17 cellular contexts compared by ENCODE assay signal in genomic region chr1:9903801-9904527, GRCh38. TPM values are rescaled to one million over a fixed set of nuclear protein-coding genes. Genes with fewer than 3 reads are reported as not detected.
DNase-seq lines count a peak whose midpoint lies in the region; ATAC-seq and TF ChIP-seq lines count a peak whose summit lies in the region.
"Had no signal": no experiment of that assay in that cellular context is flagged by ENCODE, and none has a peak within 500 bp of the region (broad histone marks: within the 10 kb centered on the region; RNA-seq: fewer than 3 reads in every experiment).

No MANE protein-coding gene starts in this region.

- intact Hi-C loops in upper lobe of right lung (cut with DNase I) = no loop called here

- peaks cover 5% of the 10 kb centered on the region for H3K27me3 Mint-ChIP-seq in activated CD8-positive, alpha-beta memory T cell treated with anti-CD3 and anti-CD28 coated beads, Interleukin-2, amount 10 ng/mL, durations not matched to agents 7 days and 5 days
- no peaks in the 10 kb centered on the region for H3K27me3 Mint-ChIP-seq in endodermal cell (ENCODE audit: insufficient read depth)

- peak; percentile 63 for ATAC-seq in activated CD8-positive, alpha-beta memory T cell treated with anti-CD3 and anti-CD28 coated beads, Interleukin-2, amount 10 ng/mL, durations not matched to agents 7 days and 5 days
- ATAC-seq in upper lobe of right lung = no peak
- no peak for ATAC-seq in GM18498 (IDR thresholded peaks at IDR 0.05; ENCODE audit: unreplicated experiment)

- H3K4me1 ChIP-seq in endodermal cell (ENCODE audit: control insufficient read depth, insufficient read depth, low read length) = peaks cover 5% of the 10 kb centered on the region
- peaks cover 31% of the 10 kb centered on the region for H3K4me1 ChIP-seq in upper lobe of right lung

- no peak overlapping the region for H3K9ac ChIP-seq in endodermal cell (ENCODE audit: extremely low read depth, low read length, poor library complexity, severe bottlenecking)

- CTCF ChIA-PET in activated CD8-positive, alpha-beta memory T cell treated with anti-CD3 and anti-CD28 coated beads, Interleukin-2, amount 10 ng/mL, durations not matched to agents 7 days and 5 days (lab: Charles Lee) = interaction anchor here (0.8 to 1.6 kb wide), 3 partner anchors 22 to 118 kb away, joined by 3 read pairs; no protein-coding TSS in a partner anchor

- no peaks in the 10 kb centered on the region for H3K36me3 Mint-ChIP-seq in activated CD8-positive, alpha-beta memory T cell treated with anti-CD3 and anti-CD28 coated beads, Interleukin-2, amount 10 ng/mL, durations not matched to agents 7 days and 5 days
- peaks cover 2% of the 10 kb centered on the region for H3K36me3 Mint-ChIP-seq in endodermal cell (ENCODE audit: low read depth)

- H3K9me3 ChIP-seq in endodermal cell (ENCODE audit: control insufficient read depth, low read length) (no peaks in the 10 kb centered on the region), upper lobe of right lung (no peaks in the 10 kb centered on the region)
- H3K9me3 ChIP-seq: adrenal gland, spleen, thoracic aorta had no signal

- in situ Hi-C loops in brain microvascular endothelial cell (cut with HindIII; ENCODE audit: low pct_ligation_motif_present, low sequenced_read_pairs) = no loop called here

- no peak overlapping the region for H3K27ac ChIP-seq in endodermal cell (ENCODE audit: low read depth, low read length)
- H3K27ac ChIP-seq in upper lobe of right lung = no peak overlapping the region
- no peak overlapping the region for H3K27ac ChIP-seq in brain microvascular endothelial cell
- H3K27ac ChIP-seq: adrenal gland, C4-2B, epithelial cell of prostate, spleen, thoracic aorta had no signal

- WGBS in endodermal cell (ENCODE audit: insufficient coverage in 1 of 2, insufficient read length in 1 of 2), 2 experiments = 92 to 93% methylated on average over 8 to 9 of the region's 9 CpGs

- H3K9me3 Mint-ChIP-seq in activated CD8-positive, alpha-beta memory T cell treated with anti-CD3 and anti-CD28 coated beads, Interleukin-2, amount 10 ng/mL, durations not matched to agents 7 days and 5 days (ENCODE audit: low read depth) = no peaks in the 10 kb centered on the region
- H3K9me3 Mint-ChIP-seq in endodermal cell = no peaks in the 10 kb centered on the region
- H3K9me3 Mint-ChIP-seq: immature natural killer cell had no signal

- H3K36me3 ChIP-seq in endodermal cell (ENCODE audit: control insufficient read depth, insufficient read depth, low read length) (no peaks in the 10 kb centered on the region), upper lobe of right lung (no peaks in the 10 kb centered on the region), brain microvascular endothelial cell (replicated peaks) (no peaks in the 10 kb centered on the region)
- H3K36me3 ChIP-seq: adrenal gland, spleen, thoracic aorta had no signal

- H3K27ac Mint-ChIP-seq in activated CD8-positive, alpha-beta memory T cell treated with anti-CD3 and anti-CD28 coated beads, Interleukin-2, amount 10 ng/mL, durations not matched to agents 7 days and 5 days = peak overlapping the region; percentile 26
- H3K27ac Mint-ChIP-seq in endodermal cell = peak overlapping the region; percentile 31

- no peak for DNase-seq in activated CD8-positive, alpha-beta memory T cell treated with anti-CD3 and anti-CD28 coated beads, Interleukin-2, amount 10 ng/mL, durations not matched to agents 7 days and 5 days
- DNase-seq in activated CD8-positive, alpha-beta memory T cell treated with anti-CD3 and anti-CD28 coated beads, Interleukin-2, amount 50 U/mL, for 4 hours = no peak
- DNase-seq in stimulated activated CD4-positive, alpha-beta T cell treated with anti-CD3 and anti-CD28 coated beads, Interleukin-4, amount 100 ng/mL, for 24 hours = peak; percentile 19
- DNase-seq in stimulated activated CD4-positive, alpha-beta T cell treated with anti-CD3 and anti-CD28 coated beads, Interleukin-2, amount 100 ng/mL, for 48 hours = no peak
- DNase-seq in endodermal cell (no peak), upper lobe of right lung (peak; percentile 6), brain microvascular endothelial cell (no peak)
- DNase-seq: activated CD4-positive, alpha-beta T cell treated with anti-CD3 and anti-CD28 coated beads for 1 hour; adrenal gland; EL; immature natural killer cell; NCI-H69; spleen had no signal

- no peaks in the 10 kb centered on the region for H3K27me3 ChIP-seq in endodermal cell (ENCODE audit: control insufficient read depth, insufficient read depth, low read length, poor library complexity, severe bottlenecking)
- no peaks in the 10 kb centered on the region for H3K27me3 ChIP-seq in upper lobe of right lung
- H3K27me3 ChIP-seq in brain microvascular endothelial cell (replicated peaks) = no peaks in the 10 kb centered on the region
- H3K27me3 ChIP-seq: adrenal gland, spleen had no signal

- H3K4me3 ChIP-seq in endodermal cell (ENCODE audit: low read length) = no peak overlapping the region
- no peak overlapping the region for H3K4me3 ChIP-seq in upper lobe of right lung
- no peak overlapping the region for H3K4me3 ChIP-seq in brain microvascular endothelial cell (ENCODE audit: low read depth, low read length)
- H3K4me3 ChIP-seq: adrenal gland, spleen, thoracic aorta had no signal

- H3K4me3 Mint-ChIP-seq in activated CD8-positive, alpha-beta memory T cell treated with anti-CD3 and anti-CD28 coated beads, Interleukin-2, amount 10 ng/mL, durations not matched to agents 7 days and 5 days = no peak overlapping the region
- H3K4me3 Mint-ChIP-seq in endodermal cell = no peak overlapping the region
- H3K4me3 Mint-ChIP-seq: immature natural killer cell had no signal

- peaks cover 37% of the 10 kb centered on the region for H3K4me1 Mint-ChIP-seq in activated CD8-positive, alpha-beta memory T cell treated with anti-CD3 and anti-CD28 coated beads, Interleukin-2, amount 10 ng/mL, durations not matched to agents 7 days and 5 days
- peaks cover 28% of the 10 kb centered on the region for H3K4me1 Mint-ChIP-seq in endodermal cell

- TF ChIP-seq CTCF in endodermal cell (conservative IDR thresholded peaks at IDR 0.05) = no peak
- TF ChIP-seq CTCF in upper lobe of right lung (IDR thresholded peaks at IDR 0.05) = no peak
- TF ChIP-seq CTCF in brain microvascular endothelial cell (IDR thresholded peaks at IDR 0.05; ENCODE audit: low read depth, low read length, missing control alignments) = no peak

RNA-seq across cellular contexts. Expression of gene CTNNBIP1, which starts 6.1 kb away (rescaled TPM):
- total RNA-seq in activated CD8-positive, alpha-beta memory T cell treated with anti-CD3 and anti-CD28 coated beads, Interleukin-2, amount 10 ng/mL, durations not matched to agents 7 days and 5 days = 10 to 100 TPM; 10.9 to 15.8 TPM
- total RNA-seq in endodermal cell (10 to 100 TPM; 65.0 to 69.5 TPM), upper lobe of right lung (47.6 TPM)
- 64.0 TPM for polyA plus RNA-seq in endodermal cell (2013, experiment 1 of 2)
- 59.8 TPM for polyA plus RNA-seq in endodermal cell (2013, experiment 2 of 2)

RNA-seq across cellular contexts. Expression of gene LZIC, which starts 39.2 kb away (rescaled TPM):
- total RNA-seq in activated CD8-positive, alpha-beta memory T cell treated with anti-CD3 and anti-CD28 coated beads, Interleukin-2, amount 10 ng/mL, durations not matched to agents 7 days and 5 days = 10 to 100 TPM; 25.0 to 27.7 TPM
- total RNA-seq in endodermal cell (10 to 100 TPM; 27.7 to 40.0 TPM), upper lobe of right lung (29.1 TPM)
- polyA plus RNA-seq in endodermal cell (2013, experiment 1 of 2) = 35.3 TPM
- 36.4 TPM for polyA plus RNA-seq in endodermal cell (2013, experiment 2 of 2)

RNA-seq across cellular contexts. Expression of gene NMNAT1, which starts 39.3 kb away (rescaled TPM):
- total RNA-seq in activated CD8-positive, alpha-beta memory T cell treated with anti-CD3 and anti-CD28 coated beads, Interleukin-2, amount 10 ng/mL, durations not matched to agents 7 days and 5 days = 1 to 10 TPM; 6.5 to 10.0 TPM
- 1 to 10 TPM; 5.4 to 7.9 TPM for total RNA-seq in endodermal cell
- polyA plus RNA-seq in endodermal cell (2013, experiment 1 of 2) = 7.5 TPM
- 8.7 TPM for polyA plus RNA-seq in endodermal cell (2013, experiment 2 of 2)
- 9.1 TPM for total RNA-seq in upper lobe of right lung

Comparison
In these comparisons a context has a peak if more than half of its experiments do, and no peak if none do; other contexts are left out.
1. DNase-seq: peak in stimulated activated CD4-positive, alpha-beta T cell treated with anti-CD3 and anti-CD28 coated beads, Interleukin-4, amount 100 ng/mL, for 24 hours (single experiment) and upper lobe of right lung (single experiment); none in activated CD8-positive, alpha-beta memory T cell treated with anti-CD3 and anti-CD28 coated beads, Interleukin-2, amount 10 ng/mL, durations not matched to agents 7 days and 5 days (single experiment), activated CD8-positive, alpha-beta memory T cell treated with anti-CD3 and anti-CD28 coated beads, Interleukin-2, amount 50 U/mL, for 4 hours (single experiment), stimulated activated CD4-positive, alpha-beta T cell treated with anti-CD3 and anti-CD28 coated beads, Interleukin-2, amount 100 ng/mL, for 48 hours (0 of 2), endodermal cell (single experiment) and brain microvascular endothelial cell (single experiment).